Comparison of ENCODE assay signal across 8 cellular contexts in genomic region chr17:8436169-8436932, GRCh38. TPM values are rescaled to one million over a fixed set of nuclear protein-coding genes. Genes with fewer than 3 reads are reported as not detected.
A peak's percentile ranks its signal among the peaks of the same experiment; 100 is the strongest.
DNase-seq lines count a peak whose midpoint lies in the region; ATAC-seq lines count a peak whose summit lies in the region.

No MANE protein-coding gene starts in this region.

- H3K36me3 Mint-ChIP-seq in activated T-cell treated with anti-CD3 and anti-CD28 coated beads, Interleukin-2, amount 50 U/mL, for 72 hours (ENCODE audit: insufficient read depth in 2 of 2), result peaks cover 2 to 4% of the 10 kb centered on the region in 2 donors
- H3K36me3 Mint-ChIP-seq in naive thymus-derived CD8-positive, alpha-beta T cell, result peaks cover 0 to 26% (median 3%) of the 10 kb centered on the region in 3 donors

- ATAC-seq in GM18870 (IDR thresholded peaks at IDR 0.05; ENCODE audit: unreplicated experiment) (peak; percentile 41), HG03159 (IDR thresholded peaks at IDR 0.05; ENCODE audit: unreplicated experiment) (peak; percentile 54)
- ATAC-seq in activated T-cell treated with anti-CD3 and anti-CD28 coated beads, Interleukin-2, amount 50 U/mL, for 72 hours (replicated peaks in 1 of 2), result peak; percentile 74 to 76
- ATAC-seq in naive thymus-derived CD8-positive, alpha-beta T cell, result peak; percentile 55 to 63

- peaks cover 18% of the 10 kb centered on the region for H3K36me3 ChIP-seq in NT2/D1 (ENCODE audit: insufficient read depth, insufficient read length, low read length)

- peaks cover 45% of the 10 kb centered on the region for H3K4me1 Mint-ChIP-seq in activated T-cell treated with anti-CD3 and anti-CD28 coated beads, Interleukin-2, amount 50 U/mL, for 72 hours (ENCODE audit: low read depth)
- peaks cover 16 to 51% (median 41%) of the 10 kb centered on the region in 4 donors for H3K4me1 Mint-ChIP-seq in naive thymus-derived CD8-positive, alpha-beta T cell

- peak overlapping the region; percentile 95 for H3K4me3 Mint-ChIP-seq in activated T-cell treated with anti-CD3 and anti-CD28 coated beads, Interleukin-2, amount 50 U/mL, for 72 hours
- H3K4me3 Mint-ChIP-seq in naive thymus-derived CD8-positive, alpha-beta T cell, result peak overlapping the region; percentile 90 to 100 (median 96)

- H3K4me3 ChIP-seq in NT2/D1 (ENCODE audit: insufficient read length, low read depth), result peak overlapping the region; percentile 74

- no peaks in the 10 kb centered on the region for H3K4me1 ChIP-seq in NT2/D1 (ENCODE audit: insufficient read depth, insufficient read length)

- POLR2A ChIA-PET in naive thymus-derived CD8-positive, alpha-beta T cell (lab: Charles Lee), result interaction anchor here (0.7 to 1.7 kb wide), 9 partner anchors 49 to 463 kb away, joined by 3 to 11 read pairs (median 4); partner anchors contain the start of genes RPL26 and SLC25A35

- H3K9me3 Mint-ChIP-seq in activated T-cell treated with anti-CD3 and anti-CD28 coated beads, Interleukin-2, amount 50 U/mL, for 72 hours, result no peaks in the 10 kb centered on the region
- no peaks in the 10 kb centered on the region for H3K9me3 Mint-ChIP-seq in naive thymus-derived CD8-positive, alpha-beta T cell

- no peaks in the 10 kb centered on the region for H3K27me3 Mint-ChIP-seq in activated T-cell treated with anti-CD3 and anti-CD28 coated beads, Interleukin-2, amount 50 U/mL, for 72 hours (ENCODE audit: low read depth)
- H3K27me3 Mint-ChIP-seq in naive thymus-derived CD8-positive, alpha-beta T cell, result no peaks in the 10 kb centered on the region

- peak overlapping the region; percentile 90 for H3K9ac ChIP-seq in NT2/D1 (ENCODE audit: insufficient read length, low read depth)

- DNase-seq in AG08395 (ENCODE audit: low spot score), result peak; percentile 63
- DNase-seq in NT2/D1 (ENCODE audit: low read depth, low spot score), result peak; percentile 11
- DNase-seq in activated T-cell treated with anti-CD3 and anti-CD28 coated beads, Interleukin-2, amount 50 U/mL, for 72 hours, result peak; percentile 75 to 77
- DNase-seq in fibroblast of gingiva (ENCODE audit: low read depth), result peak; percentile 72
- DNase-seq in naive thymus-derived CD8-positive, alpha-beta T cell, result peak in 8 of 10 donors; percentile 41 to 83 (median 56)
- peak; percentile 56 for DNase-seq in stimulated activated naive CD4-positive, alpha-beta T cell treated with Interleukin-2 at 50 U/mL for 16 hours (lab: John Stamatoyannopoulos, UW)

- H3K27me3 ChIP-seq in NT2/D1 (ENCODE audit: insufficient read depth, insufficient read length), result no peaks in the 10 kb centered on the region

- peak overlapping the region; percentile 92 for H3K27ac Mint-ChIP-seq in activated T-cell treated with anti-CD3 and anti-CD28 coated beads, Interleukin-2, amount 50 U/mL, for 72 hours
- peak overlapping the region; percentile 83 to 100 (median 98) for H3K27ac Mint-ChIP-seq in naive thymus-derived CD8-positive, alpha-beta T cell

- H3K9me3 ChIP-seq in NT2/D1 (ENCODE audit: insufficient read depth, low read length), result no peaks in the 10 kb centered on the region

RNA-seq across cellular contexts. Expression of gene NDEL1, which starts 0.7 kb away (rescaled TPM):
- total RNA-seq in activated T-cell treated with anti-CD3 and anti-CD28 coated beads, Interleukin-2, amount 50 U/mL, for 72 hours, result 10 to 100 TPM; 65.1 to 74.2 TPM
- 100 to 1,000 TPM in 1 of 2 experiments, 10 to 100 TPM in 1; 99.8 to 113 TPM for total RNA-seq in naive thymus-derived CD8-positive, alpha-beta T cell
- 10 to 100 TPM; 40.3 to 56.8 (median 47.8) TPM for polyA plus RNA-seq in naive thymus-derived CD8-positive, alpha-beta T cell

RNA-seq across cellular contexts. Expression of gene RNF222, which starts 38.7 kb away (rescaled TPM):
- total RNA-seq in activated T-cell treated with anti-CD3 and anti-CD28 coated beads, Interleukin-2, amount 50 U/mL, for 72 hours, result under 1 TPM; 0.07 to 0.19 TPM
- total RNA-seq in naive thymus-derived CD8-positive, alpha-beta T cell, result under 1 TPM; 0.18 to 0.19 TPM
- under 1 TPM in 2 of 3 donors, not detected in 1; 0.15 to 0.19 TPM for polyA plus RNA-seq in naive thymus-derived CD8-positive, alpha-beta T cell

RNA-seq across cellular contexts. Expression of gene RPL26, which starts 53.4 kb away (rescaled TPM):
- 1,000 to 10,000 TPM; 3,459 to 3,692 TPM for total RNA-seq in activated T-cell treated with anti-CD3 and anti-CD28 coated beads, Interleukin-2, amount 50 U/mL, for 72 hours
- 1,000 to 10,000 TPM; 2,896 to 2,977 TPM for total RNA-seq in naive thymus-derived CD8-positive, alpha-beta T cell
- 1,000 to 10,000 TPM; 1,685 to 2,097 (median 2,039) TPM for polyA plus RNA-seq in naive thymus-derived CD8-positive, alpha-beta T cell

Comparison
In these comparisons a context has a peak if more than half of its experiments do, and no peak if none do; other contexts are left out.
1. Peak in every context shown above with its lines: DNase-seq, ATAC-seq and H3K4me3 ChIP-seq.
2. DNase-seq: peak in every context shown above with its lines; median percentile 76 in activated T-cell treated with anti-CD3 and anti-CD28 coated beads, Interleukin-2, amount 50 U/mL, for 72 hours; 72 in fibroblast of gingiva; 63 in AG08395; 56 in naive thymus-derived CD8-positive, alpha-beta T cell; 56 in stimulated activated naive CD4-positive, alpha-beta T cell treated with Interleukin-2 at 50 U/mL for 16 hours; 11 in NT2/D1.